In genomic region chr12:1069846-1070245, GRCh38 we compare ENCODE assay signal across 1 cellular context.
TF ChIP-seq lines count a peak whose summit lies in the region.

No MANE protein-coding gene starts in this region.

TF ChIP-seq in HEK293, 187 proteins besides CTCF, POLR2A, EP300 and RAD21 (continued from another document):
- TF ChIP-seq, protein P1, sequence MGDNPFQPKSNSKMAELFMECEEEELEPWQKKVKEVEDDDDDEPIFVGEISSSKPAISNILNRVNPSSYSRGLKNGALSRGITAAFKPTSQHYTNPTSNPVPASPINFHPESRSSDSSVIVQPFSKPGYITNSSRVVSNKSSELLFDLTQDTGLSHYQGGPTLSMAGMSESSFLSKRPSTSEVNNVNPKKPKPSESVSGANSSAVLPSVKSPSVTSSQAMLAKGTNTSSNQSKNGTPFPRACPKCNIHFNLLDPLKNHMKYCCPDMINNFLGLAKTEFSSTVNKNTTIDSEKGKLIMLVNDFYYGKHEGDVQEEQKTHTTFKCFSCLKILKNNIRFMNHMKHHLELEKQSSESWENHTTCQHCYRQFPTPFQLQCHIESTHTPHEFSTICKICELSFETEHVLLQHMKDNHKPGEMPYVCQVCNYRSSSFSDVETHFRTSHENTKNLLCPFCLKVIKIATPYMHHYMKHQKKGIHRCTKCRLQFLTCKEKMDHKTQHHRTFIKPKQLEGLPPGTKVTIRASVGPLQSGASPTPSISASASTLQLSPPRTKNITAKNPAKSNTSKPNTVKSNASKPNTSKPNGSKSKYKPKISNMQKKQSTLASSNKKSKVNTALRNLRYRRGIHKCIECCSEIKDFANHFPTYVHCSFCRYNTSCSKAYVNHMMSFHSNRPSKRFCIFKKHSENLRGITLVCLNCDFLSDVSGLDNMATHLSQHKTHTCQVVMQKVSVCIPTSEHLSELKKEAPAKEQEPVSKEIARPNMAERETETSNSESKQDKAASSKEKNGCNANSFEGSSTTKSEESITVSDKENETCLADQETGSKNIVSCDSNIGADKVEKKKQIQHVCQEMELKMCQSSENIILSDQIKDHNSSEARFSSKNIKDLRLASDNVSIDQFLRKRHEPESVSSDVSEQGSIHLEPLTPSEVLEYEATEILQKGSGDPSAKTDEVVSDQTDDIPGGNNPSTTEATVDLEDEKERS (tag by site-specific recombination; IDR thresholded peaks at IDR 0.05): no peak
- TF ChIP-seq ZNF248 (tag by site-specific recombination; IDR thresholded peaks at IDR 0.05): no peak
- TF ChIP-seq REPIN1 (tag by site-specific recombination; IDR thresholded peaks at IDR 0.05; ENCODE audit: low read depth): no peak
- TF ChIP-seq, protein P2, sequence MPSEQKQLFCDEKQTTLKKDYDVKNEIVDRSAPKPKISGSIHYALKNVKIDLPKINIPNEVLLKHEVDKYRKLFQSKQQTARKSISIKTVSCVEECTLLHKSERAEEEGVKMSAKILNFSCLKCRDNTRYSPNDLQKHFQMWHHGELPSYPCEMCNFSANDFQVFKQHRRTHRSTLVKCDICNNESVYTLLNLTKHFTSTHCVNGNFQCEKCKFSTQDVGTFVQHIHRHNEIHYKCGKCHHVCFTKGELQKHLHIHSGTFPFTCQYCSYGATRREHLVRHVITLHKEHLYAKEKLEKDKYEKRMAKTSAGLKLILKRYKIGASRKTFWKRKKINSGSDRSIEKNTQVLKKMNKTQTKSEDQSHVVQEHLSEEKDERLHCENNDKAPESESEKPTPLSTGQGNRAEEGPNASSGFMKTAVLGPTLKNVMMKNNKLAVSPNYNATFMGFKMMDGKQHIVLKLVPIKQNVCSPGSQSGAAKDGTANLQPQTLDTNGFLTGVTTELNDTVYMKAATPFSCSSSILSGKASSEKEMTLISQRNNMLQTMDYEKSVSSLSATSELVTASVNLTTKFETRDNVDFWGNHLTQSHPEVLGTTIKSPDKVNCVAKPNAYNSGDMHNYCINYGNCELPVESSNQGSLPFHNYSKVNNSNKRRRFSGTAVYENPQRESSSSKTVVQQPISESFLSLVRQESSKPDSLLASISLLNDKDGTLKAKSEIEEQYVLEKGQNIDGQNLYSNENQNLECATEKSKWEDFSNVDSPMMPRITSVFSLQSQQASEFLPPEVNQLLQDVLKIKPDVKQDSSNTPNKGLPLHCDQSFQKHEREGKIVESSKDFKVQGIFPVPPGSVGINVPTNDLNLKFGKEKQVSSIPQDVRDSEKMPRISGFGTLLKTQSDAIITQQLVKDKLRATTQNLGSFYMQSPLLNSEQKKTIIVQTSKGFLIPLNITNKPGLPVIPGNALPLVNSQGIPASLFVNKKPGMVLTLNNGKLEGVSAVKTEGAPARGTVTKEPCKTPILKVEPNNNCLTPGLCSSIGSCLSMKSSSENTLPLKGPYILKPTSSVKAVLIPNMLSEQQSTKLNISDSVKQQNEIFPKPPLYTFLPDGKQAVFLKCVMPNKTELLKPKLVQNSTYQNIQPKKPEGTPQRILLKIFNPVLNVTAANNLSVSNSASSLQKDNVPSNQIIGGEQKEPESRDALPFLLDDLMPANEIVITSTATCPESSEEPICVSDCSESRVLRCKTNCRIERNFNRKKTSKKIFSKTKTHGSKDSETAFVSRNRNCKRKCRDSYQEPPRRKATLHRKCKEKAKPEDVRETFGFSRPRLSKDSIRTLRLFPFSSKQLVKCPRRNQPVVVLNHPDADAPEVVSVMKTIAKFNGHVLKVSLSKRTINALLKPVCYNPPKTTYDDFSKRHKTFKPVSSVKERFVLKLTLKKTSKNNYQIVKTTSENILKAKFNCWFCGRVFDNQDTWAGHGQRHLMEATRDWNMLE (tag by site-specific recombination; conservative IDR thresholded peaks at IDR 0.05; ENCODE audit: low read depth): no peak
- no peak for TF ChIP-seq ZBTB17 (tag by site-specific recombination; IDR thresholded peaks at IDR 0.05)
- TF ChIP-seq HOXC10 (CRISPR knock-in tag; IDR thresholded peaks at IDR 0.05): no peak
- no peak for TF ChIP-seq ZNF391 (tag by site-specific recombination; IDR thresholded peaks at IDR 0.05; ENCODE audit: borderline replicate concordance, low read depth)
- TF ChIP-seq ZNF354C (tag by site-specific recombination; IDR thresholded peaks at IDR 0.05; ENCODE audit: borderline replicate concordance, low read depth): no peak
- TF ChIP-seq ZNF174 (tag by site-specific recombination; IDR thresholded peaks at IDR 0.05): no peak
- no peak for TF ChIP-seq ZNF747 (tag by site-specific recombination; IDR thresholded peaks at IDR 0.05)
- no peak for TF ChIP-seq YY1 (tag by site-specific recombination; IDR thresholded peaks at IDR 0.05)
- TF ChIP-seq, protein P3, sequence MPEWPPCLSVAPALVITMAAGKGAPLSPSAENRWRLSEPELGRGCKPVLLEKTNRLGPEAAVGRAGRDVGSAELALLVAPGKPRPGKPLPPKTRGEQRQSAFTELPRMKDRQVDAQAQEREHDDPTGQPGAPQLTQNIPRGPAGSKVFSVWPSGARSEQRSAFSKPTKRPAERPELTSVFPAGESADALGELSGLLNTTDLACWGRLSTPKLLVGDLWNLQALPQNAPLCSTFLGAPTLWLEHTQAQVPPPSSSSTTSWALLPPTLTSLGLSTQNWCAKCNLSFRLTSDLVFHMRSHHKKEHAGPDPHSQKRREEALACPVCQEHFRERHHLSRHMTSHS (tag by site-specific recombination; IDR thresholded peaks at IDR 0.05): no peak
- TF ChIP-seq, protein P4, sequence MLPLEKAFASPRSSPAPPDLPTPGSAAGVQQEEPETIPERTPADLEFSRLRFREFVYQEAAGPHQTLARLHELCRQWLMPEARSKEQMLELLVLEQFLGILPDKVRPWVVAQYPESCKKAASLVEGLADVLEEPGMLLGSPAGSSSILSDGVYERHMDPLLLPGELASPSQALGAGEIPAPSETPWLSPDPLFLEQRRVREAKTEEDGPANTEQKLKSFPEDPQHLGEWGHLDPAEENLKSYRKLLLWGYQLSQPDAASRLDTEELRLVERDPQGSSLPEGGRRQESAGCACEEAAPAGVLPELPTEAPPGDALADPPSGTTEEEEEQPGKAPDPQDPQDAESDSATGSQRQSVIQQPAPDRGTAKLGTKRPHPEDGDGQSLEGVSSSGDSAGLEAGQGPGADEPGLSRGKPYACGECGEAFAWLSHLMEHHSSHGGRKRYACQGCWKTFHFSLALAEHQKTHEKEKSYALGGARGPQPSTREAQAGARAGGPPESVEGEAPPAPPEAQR (tag by site-specific recombination; IDR thresholded peaks at IDR 0.05): no peak
- TF ChIP-seq, protein P5, sequence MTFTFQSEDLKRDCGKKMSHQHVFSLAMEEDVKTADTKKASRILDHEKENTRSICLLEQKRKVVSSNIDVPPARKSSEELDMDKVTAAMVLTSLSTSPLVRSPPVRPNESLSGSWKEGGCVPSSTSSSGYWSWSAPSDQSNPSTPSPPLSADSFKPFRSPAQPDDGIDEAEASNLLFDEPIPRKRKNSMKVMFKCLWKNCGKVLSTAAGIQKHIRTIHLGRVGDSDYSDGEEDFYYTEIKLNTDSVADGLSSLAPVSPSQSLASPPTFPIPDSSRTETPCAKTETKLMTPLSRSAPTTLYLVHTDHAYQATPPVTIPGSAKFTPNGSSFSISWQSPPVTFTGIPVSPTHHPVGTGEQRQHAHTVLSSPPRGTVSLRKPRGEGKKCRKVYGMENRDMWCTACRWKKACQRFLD (tag by site-specific recombination; IDR thresholded peaks at IDR 0.05): no peak
- no peak for TF ChIP-seq ZFP37 (tag by site-specific recombination; IDR thresholded peaks at IDR 0.05)
- no peak for TF ChIP-seq ZNF791 (tag by site-specific recombination; IDR thresholded peaks at IDR 0.05)
- TF ChIP-seq FEZF1 (tag by site-specific recombination; IDR thresholded peaks at IDR 0.05): no peak
- no peak for TF ChIP-seq ZNF624 (tag by site-specific recombination; IDR thresholded peaks at IDR 0.05)
- no peak for TF ChIP-seq ZFP3 (tag by site-specific recombination; IDR thresholded peaks at IDR 0.05; ENCODE audit: low read depth)
- TF ChIP-seq, protein P6, sequence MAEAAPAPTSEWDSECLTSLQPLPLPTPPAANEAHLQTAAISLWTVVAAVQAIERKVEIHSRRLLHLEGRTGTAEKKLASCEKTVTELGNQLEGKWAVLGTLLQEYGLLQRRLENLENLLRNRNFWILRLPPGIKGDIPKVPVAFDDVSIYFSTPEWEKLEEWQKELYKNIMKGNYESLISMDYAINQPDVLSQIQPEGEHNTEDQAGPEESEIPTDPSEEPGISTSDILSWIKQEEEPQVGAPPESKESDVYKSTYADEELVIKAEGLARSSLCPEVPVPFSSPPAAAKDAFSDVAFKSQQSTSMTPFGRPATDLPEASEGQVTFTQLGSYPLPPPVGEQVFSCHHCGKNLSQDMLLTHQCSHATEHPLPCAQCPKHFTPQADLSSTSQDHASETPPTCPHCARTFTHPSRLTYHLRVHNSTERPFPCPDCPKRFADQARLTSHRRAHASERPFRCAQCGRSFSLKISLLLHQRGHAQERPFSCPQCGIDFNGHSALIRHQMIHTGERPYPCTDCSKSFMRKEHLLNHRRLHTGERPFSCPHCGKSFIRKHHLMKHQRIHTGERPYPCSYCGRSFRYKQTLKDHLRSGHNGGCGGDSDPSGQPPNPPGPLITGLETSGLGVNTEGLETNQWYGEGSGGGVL (tag by site-specific recombination; IDR thresholded peaks at IDR 0.05): no peak
- TF ChIP-seq ZNF24 (tag by site-specific recombination; IDR thresholded peaks at IDR 0.05): no peak
- no peak for TF ChIP-seq GLI2 (tag by site-specific recombination; IDR thresholded peaks at IDR 0.05; ENCODE audit: borderline replicate concordance, low read depth)
- TF ChIP-seq, protein P7, sequence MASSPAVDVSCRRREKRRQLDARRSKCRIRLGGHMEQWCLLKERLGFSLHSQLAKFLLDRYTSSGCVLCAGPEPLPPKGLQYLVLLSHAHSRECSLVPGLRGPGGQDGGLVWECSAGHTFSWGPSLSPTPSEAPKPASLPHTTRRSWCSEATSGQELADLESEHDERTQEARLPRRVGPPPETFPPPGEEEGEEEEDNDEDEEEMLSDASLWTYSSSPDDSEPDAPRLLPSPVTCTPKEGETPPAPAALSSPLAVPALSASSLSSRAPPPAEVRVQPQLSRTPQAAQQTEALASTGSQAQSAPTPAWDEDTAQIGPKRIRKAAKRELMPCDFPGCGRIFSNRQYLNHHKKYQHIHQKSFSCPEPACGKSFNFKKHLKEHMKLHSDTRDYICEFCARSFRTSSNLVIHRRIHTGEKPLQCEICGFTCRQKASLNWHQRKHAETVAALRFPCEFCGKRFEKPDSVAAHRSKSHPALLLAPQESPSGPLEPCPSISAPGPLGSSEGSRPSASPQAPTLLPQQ (tag by site-specific recombination; IDR thresholded peaks at IDR 0.05): peak; percentile 67
- TF ChIP-seq TCF7L2 (IDR thresholded peaks at IDR 0.05; ENCODE audit: borderline replicate concordance, low read depth, low read length): no peak
- TF ChIP-seq ZBTB1 (tag by site-specific recombination; IDR thresholded peaks at IDR 0.05): no peak
- peak; percentile 67; the same call in 1 of the 2 replicates for TF ChIP-seq ZBTB21 (tag by site-specific recombination; IDR thresholded peaks at IDR 0.05)
- TF ChIP-seq ZNF514 (tag by site-specific recombination; IDR thresholded peaks at IDR 0.05): no peak
- TF ChIP-seq ZNF37A (tag by site-specific recombination; IDR thresholded peaks at IDR 0.05): no peak
- no peak for TF ChIP-seq IKZF3 (tag by site-specific recombination; IDR thresholded peaks at IDR 0.05)
- TF ChIP-seq TRIM28 (IDR thresholded peaks at IDR 0.05; ENCODE audit: borderline replicate concordance, low read length): no peak
- TF ChIP-seq GFI1B (tag by site-specific recombination; IDR thresholded peaks at IDR 0.05): no peak
- no peak for TF ChIP-seq ZNF561 (tag by site-specific recombination; IDR thresholded peaks at IDR 0.05; ENCODE audit: borderline replicate concordance)
- no peak for TF ChIP-seq ZFHX2 (tag by site-specific recombination; conservative IDR thresholded peaks at IDR 0.05)
- no peak for TF ChIP-seq OVOL3 (tag by site-specific recombination; IDR thresholded peaks at IDR 0.05)
- no peak for TF ChIP-seq ZBTB48 (tag by site-specific recombination; IDR thresholded peaks at IDR 0.05)
- no peak for TF ChIP-seq ZNF433 (tag by site-specific recombination; IDR thresholded peaks at IDR 0.05; ENCODE audit: low read depth)
- 0 out of 2 replicates have a peak, but pooled peaks have one; percentile 29 for TF ChIP-seq ZEB2 (tag by site-specific recombination; IDR thresholded peaks at IDR 0.05)
- TF ChIP-seq ZNF629 (tag by site-specific recombination; IDR thresholded peaks at IDR 0.05): peak; percentile 83
- no peak for TF ChIP-seq OSR2 (tag by site-specific recombination; IDR thresholded peaks at IDR 0.05)
- TF ChIP-seq PRDM1 (tag by site-specific recombination; IDR thresholded peaks at IDR 0.05): 0 out of 2 replicates have a peak, but pooled peaks have one; percentile 5
- no peak for TF ChIP-seq ZNF311 (tag by site-specific recombination; IDR thresholded peaks at IDR 0.05; ENCODE audit: borderline replicate concordance)
- TF ChIP-seq, protein P8, sequence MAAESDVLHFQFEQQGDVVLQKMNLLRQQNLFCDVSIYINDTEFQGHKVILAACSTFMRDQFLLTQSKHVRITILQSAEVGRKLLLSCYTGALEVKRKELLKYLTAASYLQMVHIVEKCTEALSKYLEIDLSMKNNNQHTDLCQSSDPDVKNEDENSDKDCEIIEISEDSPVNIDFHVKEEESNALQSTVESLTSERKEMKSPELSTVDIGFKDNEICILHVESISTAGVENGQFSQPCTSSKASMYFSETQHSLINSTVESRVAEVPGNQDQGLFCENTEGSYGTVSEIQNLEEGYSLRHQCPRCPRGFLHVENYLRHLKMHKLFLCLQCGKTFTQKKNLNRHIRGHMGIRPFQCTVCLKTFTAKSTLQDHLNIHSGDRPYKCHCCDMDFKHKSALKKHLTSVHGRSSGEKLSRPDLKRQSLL (tag by site-specific recombination; IDR thresholded peaks at IDR 0.05): no peak
- peak; percentile 44; the same call in 1 of the 2 replicates for TF ChIP-seq ZFP69B (tag by site-specific recombination; IDR thresholded peaks at IDR 0.05)
- TF ChIP-seq HOXA7 (CRISPR knock-in tag; IDR thresholded peaks at IDR 0.05; ENCODE audit: borderline replicate concordance): no peak
- no peak for TF ChIP-seq BCL6B (tag by site-specific recombination; IDR thresholded peaks at IDR 0.05)
- TF ChIP-seq ZNF266 (tag by site-specific recombination; IDR thresholded peaks at IDR 0.05; ENCODE audit: low read depth): no peak
- no peak for TF ChIP-seq ZNF239 (tag by site-specific recombination; IDR thresholded peaks at IDR 0.05)
- no peak for TF ChIP-seq ZNF133 (tag by site-specific recombination; IDR thresholded peaks at IDR 0.05)
- TF ChIP-seq ZNF530 (tag by site-specific recombination; IDR thresholded peaks at IDR 0.05; ENCODE audit: low read depth): no peak
- TF ChIP-seq ZNF366 (tag by site-specific recombination; conservative IDR thresholded peaks at IDR 0.05): 0 out of 2 replicates have a peak, but pooled peaks have one; percentile 10
- 0 out of 2 replicates have a peak, but pooled peaks have one; percentile 8 for TF ChIP-seq ZXDB (tag by site-specific recombination; IDR thresholded peaks at IDR 0.05)
- no peak for TF ChIP-seq ZNF501 (tag by site-specific recombination; IDR thresholded peaks at IDR 0.05)
TF ChIP-seq in HEK293: peak in this region for 13.
